In the genomic region with DNA sequence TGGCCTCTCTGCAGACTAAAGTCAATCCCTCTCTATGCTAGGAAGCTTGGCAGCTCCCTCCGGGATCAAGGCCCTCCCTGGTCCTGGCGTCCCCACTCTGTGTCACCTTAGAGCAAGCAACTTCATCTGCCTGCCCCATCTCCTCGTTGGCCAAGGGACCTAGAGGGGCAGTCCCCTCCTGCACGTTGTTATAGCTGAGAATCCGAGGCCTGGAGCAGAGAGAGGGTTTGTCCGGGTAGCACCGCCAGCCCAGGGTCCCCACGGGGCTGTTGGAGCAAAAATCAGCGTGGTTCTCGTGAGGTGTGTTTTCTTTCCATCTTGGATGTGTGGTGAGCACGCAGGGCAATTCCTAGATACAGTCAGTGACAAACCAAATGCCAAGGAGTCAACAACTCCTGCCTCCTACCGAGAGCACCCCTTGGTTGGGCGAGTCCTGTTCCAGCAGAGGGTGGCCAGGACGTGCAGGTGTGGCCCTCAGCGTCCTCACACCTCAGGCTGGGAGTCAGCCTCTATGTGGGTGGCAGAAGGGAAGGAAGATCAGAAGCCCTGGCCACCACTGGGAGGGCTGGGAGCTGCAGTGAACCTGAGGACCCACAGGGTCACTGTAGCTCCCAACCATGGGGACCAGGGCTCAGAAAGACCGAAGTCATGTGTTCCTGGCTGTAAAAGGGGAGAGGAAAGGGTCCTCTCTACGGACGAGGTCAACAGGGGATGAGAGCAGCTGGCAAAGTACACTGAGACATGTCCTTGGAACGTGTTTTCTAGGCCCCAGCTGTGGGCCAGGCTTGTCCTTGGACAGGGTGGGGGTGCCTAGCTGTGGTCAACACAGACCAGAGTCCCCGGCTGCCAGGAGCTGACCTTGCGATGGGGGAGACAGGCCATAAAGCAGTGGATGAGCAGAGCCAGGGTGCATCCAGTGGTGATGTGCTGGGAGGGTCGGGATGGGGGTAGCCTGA, we compare ENCODE assay signal across 21 cellular contexts.
DNase-seq lines count a peak whose midpoint lies in the region; ATAC-seq and TF ChIP-seq lines count a peak whose summit lies in the region.
"Had no signal": no experiment of that assay in that cellular context is flagged by ENCODE, and none has a peak within 500 bp of the region (broad histone marks: within the 10 kb centered on the region; RNA-seq: fewer than 3 reads in every experiment).

No MANE protein-coding gene starts in this region.

- H3K27ac ChIP-seq in osteoblast (ENCODE audit: low read depth, low read length) (no peak overlapping the region), tibial artery (peak overlapping the region; percentile 67 to 74)
- H3K27ac ChIP-seq: upper lobe of left lung had no signal

- H4K20me1 ChIP-seq in osteoblast (ENCODE audit: insufficient read depth, low read length): peaks cover 15% of the 10 kb centered on the region

- H3K36me3 Mint-ChIP-seq in activated naive CD4-positive, alpha-beta T cell treated with anti-CD3 and anti-CD28 coated beads, Interleukin-2, amount 50 U/mL, for 72 hours: no peaks in the 10 kb centered on the region
- H3K36me3 Mint-ChIP-seq: natural killer cell treated with Interleukin-12 subunit alpha and Interleukin-12 subunit beta and Interleukin-15 and Interleukin-18, amount 100 ng/mL, for 72 hours; stimulated activated naive B cell treated with anti-CD40 and anti-IgM and Interleukin-4, amounts not matched to agents 10 μg/mL and 1 μg/mL and 100 μg/mL, for 72 hours had no signal

- H3K4me2 ChIP-seq in osteoblast (ENCODE audit: insufficient read depth, low read length): no peak overlapping the region

- peaks cover 35% of the 10 kb centered on the region for H3K79me2 ChIP-seq in osteoblast (ENCODE audit: insufficient read depth, low read length)

- H3K9me3 ChIP-seq in osteoblast (ENCODE audit: low read depth, low read length) (no peaks in the 10 kb centered on the region), tibial artery (no peaks in the 10 kb centered on the region)
- H3K9me3 ChIP-seq: ascending aorta, upper lobe of left lung had no signal

- H3K4me3 ChIP-seq in fibroblast of villous mesenchyme (ENCODE audit: low read depth, low read length) (no peak overlapping the region), osteoblast (ENCODE audit: insufficient read depth, low read length) (no peak overlapping the region), tibial artery (no peak overlapping the region)
- H3K4me3 ChIP-seq: ascending aorta, upper lobe of left lung had no signal

- ATAC-seq in Right ventricle myocardium inferior (no peak), HG02623 (IDR thresholded peaks at IDR 0.05; ENCODE audit: unreplicated experiment) (no peak), GM21447 (IDR thresholded peaks at IDR 0.05; ENCODE audit: unreplicated experiment) (no peak)
- no peak for ATAC-seq in activated naive CD4-positive, alpha-beta T cell treated with anti-CD3 and anti-CD28 coated beads, Interleukin-2, amount 50 U/mL, for 72 hours
- ATAC-seq: natural killer cell treated with Interleukin-12 subunit alpha and Interleukin-12 subunit beta and Interleukin-15 and Interleukin-18, amount 100 ng/mL, for 72 hours; stimulated activated naive B cell treated with anti-CD40 and anti-IgM and Interleukin-4, amounts not matched to agents 10 μg/mL and 1 μg/mL and 100 μg/mL, for 72 hours had no signal

- no peak for TF ChIP-seq CTCF in fibroblast of villous mesenchyme (IDR thresholded peaks at IDR 0.05; ENCODE audit: insufficient read depth, low read depth, low read length)
- TF ChIP-seq CTCF in osteoblast (IDR thresholded peaks at IDR 0.05; ENCODE audit: extremely low read depth, low read depth, low read length): no peak
- TF ChIP-seq CTCF in tibial artery (IDR thresholded peaks at IDR 0.05): no peak

- DNase-seq in Right ventricle myocardium inferior (ENCODE audit: missing footprints) (peak; percentile 61), cardiac septum (ENCODE audit: low spot score) (no peak), fibroblast of villous mesenchyme (ENCODE audit: low read depth) (peak; percentile 45), osteoblast (ENCODE audit: insufficient read length, low spot score, missing footprints) (peak; percentile 46), tibial artery (no peak)
- DNase-seq in activated naive CD4-positive, alpha-beta T cell treated with anti-CD3 and anti-CD28 coated beads, Interleukin-2, amount 50 U/mL, for 72 hours (ENCODE audit: low spot score in 2 of 2): no peak
- DNase-seq: 8988T; activated naive CD4-positive, alpha-beta T cell treated with Interleukin-2 at 50 U/mL for 16 hours; Calu3; hippocampal formation; islet precursor cell; Kasumi-1; NCI-H1048; NCI-H524 treated with DMSO at 0.1 percent for 48 hours; stimulated activated naive B cell treated with anti-CD40 and anti-IgM and Interleukin-4, amounts not matched to agents 10 μg/mL and 1 μg/mL and 100 μg/mL, for 72 hours had no signal

- H3K27ac Mint-ChIP-seq in activated naive CD4-positive, alpha-beta T cell treated with anti-CD3 and anti-CD28 coated beads, Interleukin-2, amount 50 U/mL, for 72 hours: no peak overlapping the region
- H3K27ac Mint-ChIP-seq: natural killer cell treated with Interleukin-12 subunit alpha and Interleukin-12 subunit beta and Interleukin-15 and Interleukin-18, amount 100 ng/mL, for 72 hours; stimulated activated naive B cell treated with anti-CD40 and anti-IgM and Interleukin-4, amounts not matched to agents 10 μg/mL and 1 μg/mL and 100 μg/mL, for 72 hours; T-helper 1 cell treated with Interleukin-12 subunit alpha and Interleukin-12 subunit beta and Interleukin-4 antibody, amounts not matched to agents 30 μg/mL and 1 μg/mL, for 36 hours had no signal

- H3K9me3 Mint-ChIP-seq in activated naive CD4-positive, alpha-beta T cell treated with anti-CD3 and anti-CD28 coated beads, Interleukin-2, amount 50 U/mL, for 72 hours: no peaks in the 10 kb centered on the region
- H3K9me3 Mint-ChIP-seq: natural killer cell treated with Interleukin-12 subunit alpha and Interleukin-12 subunit beta and Interleukin-15 and Interleukin-18, amount 100 ng/mL, for 72 hours; stimulated activated naive B cell treated with anti-CD40 and anti-IgM and Interleukin-4, amounts not matched to agents 10 μg/mL and 1 μg/mL and 100 μg/mL, for 72 hours; T-helper 1 cell treated with Interleukin-12 subunit alpha and Interleukin-12 subunit beta and Interleukin-4 antibody, amounts not matched to agents 30 μg/mL and 1 μg/mL, for 36 hours had no signal

- H2AFZ ChIP-seq in osteoblast (ENCODE audit: low read length): no peak overlapping the region

- H3K27me3 ChIP-seq in osteoblast (ENCODE audit: insufficient read depth, low read length): no peaks in the 10 kb centered on the region
- H3K27me3 ChIP-seq in tibial artery: no peaks in the 10 kb centered on the region
- H3K27me3 ChIP-seq: ascending aorta, upper lobe of left lung had no signal

- H3K36me3 ChIP-seq in osteoblast (ENCODE audit: insufficient read depth, low read length) (peaks cover 4% of the 10 kb centered on the region), tibial artery (no peaks in the 10 kb centered on the region)
- H3K36me3 ChIP-seq: ascending aorta, upper lobe of left lung had no signal

- peaks cover 9% of the 10 kb centered on the region for H3K4me1 ChIP-seq in osteoblast (ENCODE audit: insufficient read depth, low read length)
- peaks cover 4 to 57% (median 30%) of the 10 kb centered on the region in 4 donors for H3K4me1 ChIP-seq in tibial artery

- intact Hi-C loops in Right ventricle myocardium inferior (cut with DNase I): no loop called here
- intact Hi-C loops in cardiac septum (cut with DNase I): no loop called here
- intact Hi-C loops in tibial artery (cut with DNase I; ENCODE audit: low total_unique reads): no loop called here

Comparison
In these comparisons a context has a peak if more than half of its experiments do, and no peak if none do; other contexts are left out.
1. DNase-seq: peak in Right ventricle myocardium inferior (single experiment), fibroblast of villous mesenchyme (single experiment) and osteoblast (single experiment); none in cardiac septum (single experiment), tibial artery (0 of 2) and activated naive CD4-positive, alpha-beta T cell treated with anti-CD3 and anti-CD28 coated beads, Interleukin-2, amount 50 U/mL, for 72 hours (0 of 2).